In the genomic region with DNA sequence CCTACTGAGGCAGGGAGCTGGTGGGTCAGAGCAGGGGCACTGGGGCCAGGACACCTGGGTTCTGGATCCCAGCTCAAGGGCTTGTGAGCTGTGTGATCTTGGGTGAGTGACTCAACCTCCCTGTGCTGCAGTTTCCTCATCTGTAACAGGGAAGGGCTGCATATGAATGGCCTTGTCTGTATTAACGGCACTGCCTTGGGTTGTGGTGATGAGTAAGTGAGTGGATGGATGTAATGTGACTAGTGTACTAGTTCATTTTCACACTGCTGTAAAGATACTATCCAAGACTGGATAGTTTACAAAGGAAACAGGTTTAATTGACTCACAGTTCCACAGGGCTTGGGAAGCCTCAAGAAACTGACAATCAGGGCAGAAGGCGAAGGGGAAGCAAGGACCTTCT, we compare ENCODE assay signal across 25 cellular contexts.
"Had no signal": no experiment of that assay in that cellular context is flagged by ENCODE, and none has a peak within 500 bp of the region (broad histone marks: within the 10 kb centered on the region; RNA-seq: fewer than 3 reads in every experiment).

No MANE protein-coding gene starts in this region.

- H3K4me1 ChIP-seq: ascending aorta, colonic mucosa, esophagus muscularis mucosa had no signal

- DNase-seq: activated CD4-positive, alpha-beta memory T cell treated with anti-CD3 and anti-CD28 coated beads for 36 hours; activated CD4-positive, alpha-beta T cell treated with anti-CD3 and anti-CD28 coated beads for 36 hours; activated CD4-positive, alpha-beta T cell treated with anti-CD3 and anti-CD28 coated beads, Interleukin-2, amount 10 ng/mL, durations not matched to agents 24 days and 14 days; activated CD4-positive, CD25-positive, alpha-beta regulatory T cell; activated CD4-positive, CD25-positive, alpha-beta regulatory T cell treated with anti-CD3 and anti-CD28 coated beads, Interleukin-2, amount 50 U/mL, for 72 hours; activated CD8-positive, alpha-beta memory T cell treated with anti-CD3 and anti-CD28 coated beads, Interleukin-2, amount 50 U/mL, for 48 hours; activated CD8-positive, alpha-beta T cell treated with anti-CD3 and anti-CD28 coated beads, Interleukin-2, amount 10 ng/mL, durations not matched to agents 7 days and 5 days; activated gamma-delta T cell; activated naive CD4-positive, alpha-beta T cell; activated naive CD4-positive, alpha-beta T cell treated with anti-CD3 and anti-CD28 coated beads, Interleukin-2, amount 10 ng/mL, durations not matched to agents 7 days and 5 days; activated naive CD8-positive, alpha-beta T cell treated with anti-CD3 and anti-CD28 coated beads, Interleukin-2, amount 10 ng/mL, durations not matched to agents 7 days and 5 days; activated T-cell treated with anti-CD3 and anti-CD28 coated beads for 4 hours; activated T-cell treated with anti-CD3 and anti-CD28 coated beads, Interleukin-2, amount 50 U/mL, for 24 hours; activated T-cell treated with anti-CD3 and anti-CD28 coated beads, Interleukin-2, amount 50 U/mL, for 72 hours; colonic mucosa; effector CD8-positive, alpha-beta T cell; erythroblast; head of caudate nucleus; T-helper 2 cell had no signal

- FAIRE-seq: endometrium, endothelial cell of umbilical vein, frontal cortex had no signal

- H3K4me3 ChIP-seq: ascending aorta, colonic mucosa, esophagus muscularis mucosa had no signal

- H3K9me3 ChIP-seq: ascending aorta, colonic mucosa, esophagus muscularis mucosa had no signal

- H3K27me3 ChIP-seq: ascending aorta, colonic mucosa had no signal

- H3K36me3 ChIP-seq: ascending aorta, colonic mucosa, esophagus muscularis mucosa had no signal

- ATAC-seq: activated CD4-positive, alpha-beta T cell treated with anti-CD3 and anti-CD28 coated beads for 36 hours; activated CD8-positive, alpha-beta T cell treated with anti-CD3 and anti-CD28 coated beads, Interleukin-2, amount 10 ng/mL, durations not matched to agents 7 days and 5 days; activated naive CD4-positive, alpha-beta T cell treated with anti-CD3 and anti-CD28 coated beads, Interleukin-2, amount 50 U/mL, for 72 hours; activated T-cell treated with anti-CD3 and anti-CD28 coated beads, Interleukin-2, amount 50 U/mL, for 72 hours had no signal

- H3K27ac ChIP-seq: ascending aorta, colonic mucosa, esophagus muscularis mucosa had no signal
